Comparison of ENCODE assay signal across 12 cellular contexts in genomic region chr15:75123395-75123794, GRCh38.
A peak's percentile ranks its signal among the peaks of the same experiment; 100 is the strongest.
DNase-seq lines count a peak whose midpoint lies in the region; ATAC-seq and TF ChIP-seq lines count a peak whose summit lies in the region.
"Had no signal": no experiment of that assay in that cellular context is flagged by ENCODE, and none has a peak within 500 bp of the region (broad histone marks: within the 10 kb centered on the region; RNA-seq: fewer than 3 reads in every experiment).

No MANE protein-coding gene starts in this region.

- no peak for TF ChIP-seq POLR2A in erythroblast (IDR thresholded peaks at IDR 0.05; ENCODE audit: low read length)

- no peak for ATAC-seq in HG03521 (IDR thresholded peaks at IDR 0.05; ENCODE audit: unreplicated experiment)
- ATAC-seq: Right ventricle myocardium inferior had no signal

- DNase-seq in GM04504 (ENCODE audit: low read depth) (peak; percentile 85), RPMI7951 (ENCODE audit: low read depth) (peak; percentile 97), erythroblast (lab: John Stamatoyannopoulos, UW) (peak; percentile 60 to 72), smooth muscle cell of the brain vasculature (ENCODE audit: low read depth, low spot score) (peak; percentile 69), DMS 273 (lab: John Stamatoyannopoulos, UW; ENCODE audit: unreplicated experiment) (no peak), anterior cingulate cortex (lab: John Stamatoyannopoulos, UW) (no peak)
- DNase-seq: activated CD8-positive, alpha-beta memory T cell treated with anti-CD3 and anti-CD28 coated beads, Interleukin-2, amount 50 U/mL, for 4 hours; NCI-H1105 treated with DMSO at 0.1 percent for 48 hours; NCI-H510A treated with DMSO at 0.1 percent for 48 hours; sigmoid colon had no signal

Comparison
In these comparisons a context has a peak if more than half of its experiments do, and no peak if none do; other contexts are left out.
1. DNase-seq: peak in GM04504 (single experiment), RPMI7951 (single experiment), erythroblast (2 of 2) and smooth muscle cell of the brain vasculature (single experiment); none in DMS 273 (single experiment) and anterior cingulate cortex (0 of 58).